In genomic region chr2:83162421-83162820, GRCh38 we compare ENCODE assay signal across 18 cellular contexts.
"Had no signal": no experiment of that assay in that cellular context is flagged by ENCODE, and none has a peak within 500 bp of the region (broad histone marks: within the 10 kb centered on the region; RNA-seq: fewer than 3 reads in every experiment).

No MANE protein-coding gene starts in this region.

- FAIRE-seq: endometrium, kidney had no signal

- DNase-seq: cortex of kidney; dorsolateral prefrontal cortex; effector CD8-positive, alpha-beta T cell; esophagus squamous epithelium; foreskin fibroblast; head of caudate nucleus; kidney; left colon; mucosa of descending colon; naive thymus-derived CD8-positive, alpha-beta T cell; sigmoid colon; stimulated activated CD4-positive, alpha-beta T cell treated with anti-CD3 and anti-CD28 coated beads, Interleukin-2, amount 100 ng/mL, for 48 hours; stimulated activated naive CD4-positive, alpha-beta T cell treated with Interleukin-2 at 50 U/mL for 16 hours; trophoblast cell had no signal

- H3K4me3 ChIP-seq: dorsolateral prefrontal cortex, esophagus squamous epithelium, hepatocyte, mucosa of descending colon, right atrium auricular region, sigmoid colon, smooth muscle cell had no signal
